Comparison of ENCODE assay signal across 8 cellular contexts in the genomic region with DNA sequence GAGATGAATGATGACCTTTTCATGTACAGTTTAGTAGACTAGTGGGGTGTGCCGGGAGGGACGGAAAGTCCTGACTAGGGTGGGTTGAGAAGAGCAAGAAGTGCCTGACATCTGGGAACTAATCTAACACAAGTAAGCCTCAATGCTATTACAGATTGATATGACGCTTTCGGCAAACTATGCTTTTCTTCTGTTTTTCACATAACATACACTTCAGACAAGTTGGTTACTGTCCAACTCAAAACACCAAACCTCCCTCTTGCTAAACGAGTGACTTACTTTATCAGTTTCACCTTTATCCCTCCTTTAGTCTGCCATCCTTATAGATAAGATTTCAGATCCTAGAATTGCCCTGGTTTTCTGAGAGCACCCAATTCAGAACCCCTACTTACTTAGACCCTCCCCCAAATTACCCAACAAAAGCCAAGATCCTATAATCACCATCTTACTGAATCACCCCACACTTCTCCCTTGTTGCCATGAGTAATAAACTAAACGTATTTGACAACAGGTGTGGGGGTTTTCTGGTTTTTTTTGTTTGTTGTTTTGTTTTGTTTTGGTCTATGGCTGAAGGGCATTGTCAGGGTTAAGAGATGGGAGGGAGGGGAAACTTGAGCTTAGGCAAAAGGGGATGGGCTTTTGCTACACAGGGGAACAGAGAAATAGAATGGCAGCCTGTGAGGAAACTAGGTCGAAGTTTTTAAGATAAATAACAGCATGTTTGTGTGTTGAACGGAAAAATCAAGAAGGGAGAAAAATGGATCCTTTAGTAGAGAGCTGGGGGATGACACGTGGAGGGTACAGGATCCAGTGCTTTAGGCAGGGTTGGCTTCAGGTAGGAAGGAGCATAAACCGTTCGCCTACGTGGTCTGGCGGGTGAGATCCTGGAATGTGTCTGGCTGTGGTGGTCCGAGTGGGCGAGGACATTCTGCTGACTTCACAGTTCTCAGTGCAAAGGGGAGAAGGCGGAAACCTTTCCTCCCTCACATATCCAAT. TPM values are rescaled to one million over a fixed set of nuclear protein-coding genes. Genes with fewer than 3 reads are reported as not detected.
DNase-seq lines count a peak whose midpoint lies in the region; ATAC-seq and TF ChIP-seq lines count a peak whose summit lies in the region.

No MANE protein-coding gene starts in this region.

- peak overlapping the region; percentile 93 for H3K4me3 ChIP-seq in adipocyte (ENCODE audit: low read length)

- no peaks in the 10 kb centered on the region for H3K9me3 ChIP-seq in adipocyte (ENCODE audit: control insufficient read depth, low read length)

- no peaks in the 10 kb centered on the region for H3K27me3 ChIP-seq in adipocyte (replicated peaks; ENCODE audit: control insufficient read depth, insufficient read depth, low read length)

- no peak overlapping the region for H3K27ac Mint-ChIP-seq in activated naive CD4-positive, alpha-beta T cell treated with anti-CD3 and anti-CD28 coated beads, Interleukin-2, amount 50 U/mL, for 72 hours
- no peak overlapping the region for H3K27ac Mint-ChIP-seq in activated naive CD4-positive, alpha-beta T cell treated with anti-CD3 and anti-CD28 coated beads, Interleukin-2, amount 10 ng/mL, durations not matched to agents 7 days and 5 days
- no peak overlapping the region for H3K27ac Mint-ChIP-seq in osteocyte (ENCODE audit: unreplicated experiment)

- no peaks in the 10 kb centered on the region for H3K36me3 Mint-ChIP-seq in activated naive CD4-positive, alpha-beta T cell treated with anti-CD3 and anti-CD28 coated beads, Interleukin-2, amount 50 U/mL, for 72 hours
- H3K36me3 Mint-ChIP-seq in activated naive CD4-positive, alpha-beta T cell treated with anti-CD3 and anti-CD28 coated beads, Interleukin-2, amount 10 ng/mL, durations not matched to agents 7 days and 5 days: peaks cover 1% of the 10 kb centered on the region
- peaks cover 13% of the 10 kb centered on the region for H3K36me3 Mint-ChIP-seq in osteocyte (ENCODE audit: unreplicated experiment)

- H3K4me1 Mint-ChIP-seq in activated naive CD4-positive, alpha-beta T cell treated with anti-CD3 and anti-CD28 coated beads, Interleukin-2, amount 10 ng/mL, durations not matched to agents 7 days and 5 days: peaks cover 17% of the 10 kb centered on the region
- peaks cover 15% of the 10 kb centered on the region for H3K4me1 Mint-ChIP-seq in osteocyte (ENCODE audit: unreplicated experiment)

- peaks cover 21% of the 10 kb centered on the region for H3K4me1 ChIP-seq in adipocyte (ENCODE audit: control insufficient read depth, insufficient read depth, low read length)

- DNase-seq in activated naive CD4-positive, alpha-beta T cell treated with anti-CD3 and anti-CD28 coated beads, Interleukin-2, amount 50 U/mL, for 72 hours (ENCODE audit: low spot score in 2 of 2): no peak
- no peak for DNase-seq in activated naive CD4-positive, alpha-beta T cell treated with anti-CD3 and anti-CD28 coated beads, Interleukin-2, amount 10 ng/mL, durations not matched to agents 7 days and 5 days
- peak; percentile 28 for DNase-seq in adipocyte (ENCODE audit: low read depth)
- DNase-seq in iPS-NIHi11 (ENCODE audit: low spot score): peak; percentile 17
- peak; percentile 25 for DNase-seq in stimulated activated naive CD8-positive, alpha-beta T cell treated with anti-CD3 and anti-CD28 coated beads, Interleukin-15, Interleukin-2, amounts not matched to agents 100 U/mL and 50 U/mL, for 24 hours
- DNase-seq in osteocyte (ENCODE audit: extremely low spot score, unreplicated experiment): no peak
- no peak for DNase-seq in T-helper 1 cell

- peak overlapping the region; percentile 83 for H3K9ac ChIP-seq in adipocyte (ENCODE audit: low read length)

- no peaks in the 10 kb centered on the region for H3K9me3 Mint-ChIP-seq in activated naive CD4-positive, alpha-beta T cell treated with anti-CD3 and anti-CD28 coated beads, Interleukin-2, amount 50 U/mL, for 72 hours
- no peaks in the 10 kb centered on the region for H3K9me3 Mint-ChIP-seq in activated naive CD4-positive, alpha-beta T cell treated with anti-CD3 and anti-CD28 coated beads, Interleukin-2, amount 10 ng/mL, durations not matched to agents 7 days and 5 days
- no peaks in the 10 kb centered on the region for H3K9me3 Mint-ChIP-seq in osteocyte (ENCODE audit: unreplicated experiment)

- H3K4me3 Mint-ChIP-seq in activated naive CD4-positive, alpha-beta T cell treated with anti-CD3 and anti-CD28 coated beads, Interleukin-2, amount 10 ng/mL, durations not matched to agents 7 days and 5 days: no peak overlapping the region
- no peak overlapping the region for H3K4me3 Mint-ChIP-seq in osteocyte (ENCODE audit: unreplicated experiment)

- CTCF ChIA-PET in activated naive CD4-positive, alpha-beta T cell treated with anti-CD3 and anti-CD28 coated beads, Interleukin-2, amount 10 ng/mL, durations not matched to agents 7 days and 5 days (lab: Charles Lee): no interaction called here

- H3K36me3 ChIP-seq in adipocyte (ENCODE audit: control insufficient read depth, insufficient read depth, low read length, severe bottlenecking): peaks cover 12% of the 10 kb centered on the region

- ATAC-seq in activated naive CD4-positive, alpha-beta T cell treated with anti-CD3 and anti-CD28 coated beads, Interleukin-2, amount 50 U/mL, for 72 hours: peak; percentile 25 to 57
- ATAC-seq in stimulated activated naive CD8-positive, alpha-beta T cell treated with anti-CD3 and anti-CD28 coated beads, Interleukin-15, Interleukin-2, amounts not matched to agents 100 U/mL and 50 U/mL, for 24 hours: peak; percentile 22
- ATAC-seq in GM19397 (IDR thresholded peaks at IDR 0.05; ENCODE audit: unreplicated experiment): no peak

- no peak for TF ChIP-seq CTCF in osteocyte (IDR thresholded peaks at IDR 0.05)

- H3K27me3 Mint-ChIP-seq in activated naive CD4-positive, alpha-beta T cell treated with anti-CD3 and anti-CD28 coated beads, Interleukin-2, amount 10 ng/mL, durations not matched to agents 7 days and 5 days: no peaks in the 10 kb centered on the region
- H3K27me3 Mint-ChIP-seq in osteocyte (ENCODE audit: unreplicated experiment): no peaks in the 10 kb centered on the region

RNA-seq across cellular contexts. Expression of a gene that starts 6.1 kb away (rescaled TPM):
- total RNA-seq in activated naive CD4-positive, alpha-beta T cell treated with anti-CD3 and anti-CD28 coated beads, Interleukin-2, amount 50 U/mL, for 72 hours: 100 to 1,000 TPM; 252 to 310 TPM
- total RNA-seq in osteocyte: 143 and 156 TPM in 2 replicates

RNA-seq across cellular contexts. Expression of a gene that starts 38.6 kb away (rescaled TPM):
- total RNA-seq in activated naive CD4-positive, alpha-beta T cell treated with anti-CD3 and anti-CD28 coated beads, Interleukin-2, amount 50 U/mL, for 72 hours: 10 to 100 TPM; 22.4 to 37.4 TPM
- 80.3 and 99.1 TPM in 2 replicates for total RNA-seq in osteocyte

RNA-seq across cellular contexts. Expression of a gene that starts 59.8 kb away (rescaled TPM):
- total RNA-seq in activated naive CD4-positive, alpha-beta T cell treated with anti-CD3 and anti-CD28 coated beads, Interleukin-2, amount 50 U/mL, for 72 hours: 10 to 100 TPM; 27.3 to 30.4 TPM
- total RNA-seq in osteocyte: 19.1 and 22.7 TPM in 2 replicates

Comparison
In these comparisons a context has a peak if more than half of its experiments do, and no peak if none do; other contexts are left out.
1. DNase-seq: peak in adipocyte (single experiment), iPS-NIHi11 (single experiment) and stimulated activated naive CD8-positive, alpha-beta T cell treated with anti-CD3 and anti-CD28 coated beads, Interleukin-15, Interleukin-2, amounts not matched to agents 100 U/mL and 50 U/mL, for 24 hours (single experiment); none in activated naive CD4-positive, alpha-beta T cell treated with anti-CD3 and anti-CD28 coated beads, Interleukin-2, amount 50 U/mL, for 72 hours (0 of 2), activated naive CD4-positive, alpha-beta T cell treated with anti-CD3 and anti-CD28 coated beads, Interleukin-2, amount 10 ng/mL, durations not matched to agents 7 days and 5 days (single experiment), osteocyte (single experiment) and T-helper 1 cell (0 of 5).